Comparison of ENCODE assay signal across 13 cellular contexts in the genomic region with DNA sequence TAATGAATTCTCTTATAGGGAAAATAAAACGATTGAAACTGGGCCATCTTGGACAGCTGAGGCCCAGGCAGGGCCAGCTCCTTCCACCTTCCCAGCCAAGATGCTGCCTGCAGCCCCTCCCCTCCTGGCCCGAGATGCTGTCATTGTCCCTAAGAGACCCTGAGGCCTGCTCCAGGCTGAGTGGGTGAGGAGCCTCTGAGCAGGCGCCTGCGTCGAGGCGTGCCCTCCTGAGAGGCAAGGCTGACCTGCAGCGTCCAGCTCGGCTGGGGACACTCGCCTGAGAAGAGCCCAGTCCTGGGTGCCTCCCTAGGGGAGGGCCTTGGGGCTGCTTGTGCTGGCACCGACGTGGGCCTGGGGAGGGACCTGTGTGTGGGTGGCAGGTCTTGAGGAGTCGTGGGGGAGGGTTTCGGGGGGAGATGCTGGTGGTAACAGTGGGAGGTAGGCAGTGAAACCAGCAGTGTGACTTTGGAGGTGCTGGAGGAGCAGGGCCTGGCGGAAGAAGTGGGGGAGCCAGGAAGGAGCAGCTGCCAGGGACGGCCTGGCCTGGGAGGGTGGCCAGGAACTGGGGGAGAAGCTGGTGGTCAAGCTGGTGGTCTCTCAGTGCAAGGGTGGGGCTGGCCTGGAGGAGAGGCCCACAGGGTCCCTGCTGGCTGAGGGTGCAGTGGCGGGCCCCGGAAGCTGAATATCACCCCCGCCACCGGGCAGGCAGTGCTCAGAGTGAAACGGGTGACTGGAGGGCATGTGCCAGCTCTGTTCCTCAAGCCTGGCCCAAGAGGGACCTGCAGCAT. TPM values are rescaled to one million over a fixed set of nuclear protein-coding genes. Genes with fewer than 3 reads are reported as not detected.
DNase-seq lines count a peak whose midpoint lies in the region; FAIRE-seq and TF ChIP-seq lines count a peak whose summit lies in the region.
"Had no signal": no experiment of that assay in that cellular context is flagged by ENCODE, and none has a peak within 500 bp of the region (broad histone marks: within the 10 kb centered on the region; RNA-seq: fewer than 3 reads in every experiment).

No MANE protein-coding gene starts in this region.

- no peaks in the 10 kb centered on the region for H3K9me3 Mint-ChIP-seq in nephron progenitor cell
- H3K9me3 Mint-ChIP-seq: mesothelial cell of epicardium had no signal

- H3K9me3 ChIP-seq in endothelial cell of umbilical vein (replicated peaks; ENCODE audit: control insufficient read depth, insufficient read depth, low read length), result no peaks in the 10 kb centered on the region
- H3K9me3 ChIP-seq in tibial nerve, result no peaks in the 10 kb centered on the region
- no peaks in the 10 kb centered on the region for H3K9me3 ChIP-seq in colonic mucosa
- H3K9me3 ChIP-seq: HAP-1 had no signal

- H3K4me3 Mint-ChIP-seq in nephron progenitor cell, result no peak overlapping the region
- H3K4me3 Mint-ChIP-seq: mesothelial cell of epicardium had no signal

- H3K9ac ChIP-seq in endothelial cell of umbilical vein (replicated peaks; ENCODE audit: extremely low read depth, insufficient read depth, low read length) (peak overlapping the region; percentile 63), colonic mucosa (ENCODE audit: low read depth in 2 of 2, low read length in 2 of 2) (no peak overlapping the region)

- H3K4me3 ChIP-seq in endothelial cell of umbilical vein (replicated peaks in 1 of 3; ENCODE audit: insufficient read depth in 1 of 3, low read depth in 1 of 3, low read length in 3 of 3) (no peak overlapping the region), tibial nerve (no peak overlapping the region), colonic mucosa (no peak overlapping the region)
- H3K4me3 ChIP-seq: HAP-1 had no signal

- no peak overlapping the region for H3K27ac Mint-ChIP-seq in nephron progenitor cell
- H3K27ac Mint-ChIP-seq: mesothelial cell of epicardium had no signal

- TF ChIP-seq CTCF in RWPE1 (conservative IDR thresholded peaks at IDR 0.05; ENCODE audit: low read depth) (no peak), endothelial cell of umbilical vein (IDR thresholded peaks at IDR 0.05; ENCODE audit: extremely low read depth in 1 of 2, insufficient read depth in 1 of 2, low read depth in 1 of 2, low read length in 2 of 2) (no peak), nephron progenitor cell (IDR thresholded peaks at IDR 0.05) (no peak), tibial nerve (IDR thresholded peaks at IDR 0.05) (no peak), colonic mucosa (IDR thresholded peaks at IDR 0.05) (no peak)

- no peaks in the 10 kb centered on the region for H4K20me1 ChIP-seq in endothelial cell of umbilical vein (replicated peaks; ENCODE audit: control insufficient read depth, extremely low read depth, insufficient read depth, low read length)

- BruUV-seq in endothelial cell of umbilical vein (replicated peaks; lab: Mats Ljungman, UMichigan), result no TSS peak

- TF ChIP-seq POLR2A in endothelial cell of umbilical vein (IDR thresholded peaks at IDR 0.05; ENCODE audit: low read depth, low read length), result no peak
- TF ChIP-seq POLR2A in tibial nerve (IDR thresholded peaks at IDR 0.05), result no peak

- POLR2A ChIA-PET in RWPE1 (lab: Yijun Ruan, JAX; ENCODE audit: low non-redundant PET), result no interaction called here
- POLR2A ChIA-PET in endothelial cell of umbilical vein (lab: Charles Lee), result no interaction called here

- H3K4me1 ChIP-seq in endothelial cell of umbilical vein (ENCODE audit: control insufficient read depth, extremely low read depth, insufficient read depth, low read length) (peaks cover 58% of the 10 kb centered on the region), tibial nerve (peaks cover 0 to 96% (median 48%) of the 10 kb centered on the region in 4 donors), colonic mucosa (peaks cover 4% of the 10 kb centered on the region)
- H3K4me1 ChIP-seq: HAP-1 had no signal

- no peak for FAIRE-seq in endothelial cell of umbilical vein (lab: Jason Lieb, UNC)

- peak overlapping the region; percentile 64 for H2AFZ ChIP-seq in endothelial cell of umbilical vein (ENCODE audit: low read depth, low read length)

- H3K79me2 ChIP-seq in endothelial cell of umbilical vein (ENCODE audit: control insufficient read depth, insufficient read depth, low read length), result no peaks in the 10 kb centered on the region

- intact Hi-C loops in endothelial cell of umbilical vein (cut with micrococcal nuclease) (no loop called here), colonic mucosa (cut with DNase I) (no loop called here)

- H3K9me1 ChIP-seq in endothelial cell of umbilical vein (replicated peaks; ENCODE audit: control insufficient read depth, extremely low read depth, insufficient read depth, low read length), result no peaks in the 10 kb centered on the region

- CTCF ChIA-PET in RWPE1 (lab: Yijun Ruan, JAX) (interaction anchor here (0.6 to 2.1 kb wide), 3 partner anchors 13 to 59 kb away, joined by 4 to 10 read pairs (median 7); no protein-coding TSS in a partner anchor), endothelial cell of umbilical vein (lab: Charles Lee) (interaction anchor here (1.0 to 4.9 kb wide), 6 partner anchors 8 to 86 kb away, joined by 3 to 26 read pairs (median 7); partner anchors contain the start of gene GPR146)

- H3K27me3 ChIP-seq in endothelial cell of umbilical vein (ENCODE audit: control insufficient read depth in 2 of 2, insufficient read depth in 2 of 2, low read length in 2 of 2) (no peaks in the 10 kb centered on the region), tibial nerve (no peaks in the 10 kb centered on the region), colonic mucosa (no peaks in the 10 kb centered on the region)

- H3K4me2 ChIP-seq in endothelial cell of umbilical vein (ENCODE audit: insufficient read depth, low read length), result no peak overlapping the region

- DNase-seq in RWPE1 (ENCODE audit: low spot score) (no peak), endothelial cell of umbilical vein (ENCODE audit: low read depth, low spot score) (no peak), nephron progenitor cell (peak; percentile 8), tibial nerve (ENCODE audit: low spot score in 2 of 2) (no peak), colonic mucosa (no peak), SK-N-DZ (ENCODE audit: low spot score) (no peak)
- no peak for DNase-seq in NK-92 treated with Interleukin-12 subunit alpha and Interleukin-12 subunit beta, amount 100 ng/mL, for 24 hours (lab: John Stamatoyannopoulos, UW)
- DNase-seq: activated CD4-positive, CD25-positive, alpha-beta regulatory T cell; glutamatergic neuron; NCI-H1436; NCI-H82 had no signal

- H3K36me3 Mint-ChIP-seq in nephron progenitor cell (ENCODE audit: low read depth), result no peaks in the 10 kb centered on the region
- H3K36me3 Mint-ChIP-seq: mesothelial cell of epicardium had no signal

- 44 to 49% methylated on average over 19 to 20 of the region's 20 CpGs for WGBS in tibial nerve, 2 donors

- dilution Hi-C loops in endothelial cell of umbilical vein (cut with MboI; ENCODE audit: extremely low pct_ligation_motif_present, low sequenced_read_pairs), result no loop called here

- no peak for TF ChIP-seq EP300 in tibial nerve (IDR thresholded peaks at IDR 0.05)

- H3K36me3 ChIP-seq in endothelial cell of umbilical vein (ENCODE audit: control insufficient read depth in 2 of 2, extremely low read depth in 1 of 2, insufficient read depth in 2 of 2, low read length in 2 of 2), result no peaks in the 10 kb centered on the region
- H3K36me3 ChIP-seq in tibial nerve, result peaks cover 0 to 5% (median 0%) of the 10 kb centered on the region in 3 donors
- no peaks in the 10 kb centered on the region for H3K36me3 ChIP-seq in colonic mucosa
- H3K36me3 ChIP-seq: HAP-1 had no signal

- no peaks in the 10 kb centered on the region for H3K27me3 Mint-ChIP-seq in nephron progenitor cell (ENCODE audit: low read depth, poor library complexity)

- H3K27ac ChIP-seq in RWPE1 (peak overlapping the region; percentile 49), endothelial cell of umbilical vein (ENCODE audit: insufficient read depth, low read depth, low read length) (peak overlapping the region; percentile 86), tibial nerve (peak overlapping the region; percentile 75 to 96 (median 86)), colonic mucosa (no peak overlapping the region)

- H3K4me1 Mint-ChIP-seq in nephron progenitor cell, result peaks cover 82% of the 10 kb centered on the region

TF ChIP-seq in endothelial cell of umbilical vein, 7 proteins besides CTCF, POLR2A, EP300 and RAD21 (continues in another document):
- TF ChIP-seq, protein P1, sequence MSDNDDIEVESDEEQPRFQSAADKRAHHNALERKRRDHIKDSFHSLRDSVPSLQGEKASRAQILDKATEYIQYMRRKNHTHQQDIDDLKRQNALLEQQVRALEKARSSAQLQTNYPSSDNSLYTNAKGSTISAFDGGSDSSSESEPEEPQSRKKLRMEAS (IDR thresholded peaks at IDR 0.05; ENCODE audit: insufficient read depth, insufficient read length), result no peak
- TF ChIP-seq MYC (IDR thresholded peaks at IDR 0.05; ENCODE audit: low read depth, low read length) (no peak), EZH2 (IDR thresholded peaks at IDR 0.05; ENCODE audit: borderline replicate concordance, low read depth, low read length, severe bottlenecking) (no peak)

RNA-seq across cellular contexts. Expression of gene GPR146, which starts 7.9 kb away (rescaled TPM):
- 11.7 and 18.5 TPM in 2 replicates for total RNA-seq in endothelial cell of umbilical vein
- 44.8 and 76.6 TPM in 2 replicates for polyA plus RNA-seq in endothelial cell of umbilical vein
- polyA plus RNA-seq in endothelial cell of umbilical vein (2011; cell fraction: cytosol; rRNA removed), result 22.7 and 26.9 TPM in 2 replicates
- 11.8 and 16.1 TPM in 2 replicates for polyA plus RNA-seq in endothelial cell of umbilical vein (2011; cell fraction: nucleus; rRNA removed)
- 1.8 and 2.0 TPM in 2 replicates for polyA plus RNA-seq in endothelial cell of umbilical vein (2012)
- polyA minus RNA-seq in endothelial cell of umbilical vein, result 26.1 and 33.9 TPM in 2 replicates
- not detected for polyA minus RNA-seq in endothelial cell of umbilical vein (2011; cell fraction: cytosol; rRNA and poly(A)+ RNA removed)
- polyA minus RNA-seq in endothelial cell of umbilical vein (2011; cell fraction: nucleus; rRNA and poly(A)+ RNA removed), result 12.3 and 18.3 TPM in 2 replicates
- 10 to 100 TPM; 27.8 to 91.8 (median 59.1) TPM for total RNA-seq in tibial nerve
- 1 to 10 TPM; 2.9 to 9.0 TPM for total RNA-seq in colonic mucosa
- polyA plus RNA-seq in SK-N-DZ (2014; cell fraction: cytosol; rRNA removed), result 4.8 and 8.1 TPM in 2 replicates
- 2.8 and 5.1 TPM in 2 replicates for polyA plus RNA-seq in SK-N-DZ (2014; cell fraction: nucleus; rRNA removed)

RNA-seq across cellular contexts. Expression of gene GPER1, which starts 35.7 kb away (rescaled TPM):
- 0.25 and 0.77 TPM in 2 replicates for total RNA-seq in endothelial cell of umbilical vein
- 2.3 and 3.1 TPM in 2 replicates for polyA plus RNA-seq in endothelial cell of umbilical vein
- 0.89 and 1.2 TPM in 2 replicates for polyA plus RNA-seq in endothelial cell of umbilical vein (2011; cell fraction: cytosol; rRNA removed)
- polyA plus RNA-seq in endothelial cell of umbilical vein (2011; cell fraction: nucleus; rRNA removed), result 1.8 and 2.6 TPM in 2 replicates
- 0.74 and 1.2 TPM in 2 replicates for polyA plus RNA-seq in endothelial cell of umbilical vein (2012)
- polyA minus RNA-seq in endothelial cell of umbilical vein, result 1.00 and 1.6 TPM in 2 replicates
- polyA minus RNA-seq in endothelial cell of umbilical vein (2011; cell fraction: cytosol; rRNA and poly(A)+ RNA removed), result 4.1 TPM
- 0.34 and 0.48 TPM in 2 replicates for polyA minus RNA-seq in endothelial cell of umbilical vein (2011; cell fraction: nucleus; rRNA and poly(A)+ RNA removed)
- 10 to 100 TPM in 1 of 4 donors, 1 to 10 TPM in 3; 6.1 to 12.4 (median 8.7) TPM for total RNA-seq in tibial nerve
- total RNA-seq in colonic mucosa, result 1 to 10 TPM; 5.7 to 8.2 TPM
- polyA plus RNA-seq in SK-N-DZ (2014; cell fraction: cytosol; rRNA removed), result 0.46 and 0.47 TPM in 2 replicates
- polyA plus RNA-seq in SK-N-DZ (2014; cell fraction: nucleus; rRNA removed), result 0.67 and 0.89 TPM in 2 replicates
